Comparison of ENCODE assay signal across 12 cellular contexts in the genomic region with DNA sequence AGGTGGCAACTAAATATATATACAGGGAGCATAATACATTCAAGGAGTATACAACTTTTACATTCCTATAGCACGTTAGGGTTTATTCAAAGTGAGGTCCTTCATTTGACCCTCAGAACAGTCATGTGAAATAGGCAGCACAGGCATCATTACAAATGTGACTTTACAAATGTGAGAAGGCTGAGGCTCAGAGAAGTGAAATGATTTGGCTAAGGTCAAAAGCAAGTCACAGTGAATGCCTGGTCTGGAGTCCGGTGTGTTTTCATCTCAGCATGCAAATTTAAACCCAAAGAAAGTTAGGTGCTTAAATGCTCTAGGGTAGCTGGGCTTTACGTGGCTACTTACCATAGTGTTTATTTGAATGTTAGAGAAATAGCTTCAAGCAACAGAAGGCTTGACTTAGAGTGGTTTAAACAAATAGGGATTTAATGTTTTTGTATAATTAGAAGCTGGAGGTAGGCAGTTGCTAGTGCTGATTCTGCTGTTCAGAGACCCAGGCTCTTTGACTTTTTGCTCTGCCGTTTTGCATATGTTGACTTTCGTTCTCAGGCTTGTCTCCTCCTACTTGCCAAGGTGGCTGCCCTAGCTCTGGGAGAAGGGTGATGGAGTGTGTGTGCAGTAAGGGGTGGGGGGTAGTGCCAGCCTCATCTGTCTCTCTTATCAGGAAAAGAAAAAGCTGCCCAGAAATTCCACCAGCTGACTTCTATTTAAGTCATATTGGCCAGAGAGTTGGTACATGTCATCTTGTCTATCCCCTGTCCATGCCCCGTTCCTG.
DNase-seq lines count a peak whose midpoint lies in the region; ATAC-seq, FAIRE-seq and TF ChIP-seq lines count a peak whose summit lies in the region.
"Had no signal": no experiment of that assay in that cellular context is flagged by ENCODE, and none has a peak within 500 bp of the region (broad histone marks: within the 10 kb centered on the region; RNA-seq: fewer than 3 reads in every experiment).

No MANE protein-coding gene starts in this region.

- H3K4me1 Mint-ChIP-seq in activated naive CD4-positive, alpha-beta T cell treated with anti-CD3 and anti-CD28 coated beads for 36 hours (ENCODE audit: low read depth): peaks cover 68% of the 10 kb centered on the region
- H3K4me1 Mint-ChIP-seq in stimulated activated naive B cell treated with anti-CD40 and anti-IgM and Interleukin-4, amounts not matched to agents 10 μg/mL and 1 μg/mL and 100 μg/mL, for 72 hours: peaks cover 4 to 11% of the 10 kb centered on the region in 2 donors

- H2AFZ ChIP-seq in SK-N-SH (ENCODE audit: low read depth): no peak overlapping the region

- intact Hi-C loops in activated naive CD4-positive, alpha-beta T cell treated with anti-CD3 and anti-CD28 coated beads for 36 hours (cut with micrococcal nuclease): loop anchor here (5.0 to 10.0 kb wide), 2 partner anchors 39 to 589 kb away; no protein-coding TSS in a partner anchor

- no peaks in the 10 kb centered on the region for H3K27me3 ChIP-seq in SK-N-SH (ENCODE audit: insufficient read depth)

- DNase-seq in activated naive CD4-positive, alpha-beta T cell treated with anti-CD3 and anti-CD28 coated beads for 36 hours: peak; percentile 44
- no peak for DNase-seq in activated naive CD4-positive, alpha-beta T cell (lab: John Stamatoyannopoulos, UW)
- DNase-seq in coronary artery (ENCODE audit: low spot score): no peak
- DNase-seq in stimulated activated naive B cell treated with anti-CD40 and anti-IgM and Interleukin-4, amounts not matched to agents 10 μg/mL and 1 μg/mL and 100 μg/mL, for 72 hours: no peak
- DNase-seq in frontal cortex (ENCODE audit: low spot score in 2 of 2): no peak
- DNase-seq in SK-N-SH: no peak
- DNase-seq in occipital lobe (lab: John Stamatoyannopoulos, UW): no peak
- DNase-seq: caudate nucleus, left colon, nucleus accumbens had no signal

- no peaks in the 10 kb centered on the region for H3K9me2 ChIP-seq in SK-N-SH

- no peaks in the 10 kb centered on the region for H3K27me3 Mint-ChIP-seq in activated naive CD4-positive, alpha-beta T cell treated with anti-CD3 and anti-CD28 coated beads for 36 hours (ENCODE audit: low read depth)
- H3K27me3 Mint-ChIP-seq in stimulated activated naive B cell treated with anti-CD40 and anti-IgM and Interleukin-4, amounts not matched to agents 10 μg/mL and 1 μg/mL and 100 μg/mL, for 72 hours: peaks cover 5 to 14% of the 10 kb centered on the region in 2 donors

- TF ChIP-seq EP300 in SK-N-SH (IDR thresholded peaks at IDR 0.05; ENCODE audit: borderline replicate concordance in 1 of 2, low read depth in 1 of 2, low read length in 1 of 2): no peak

- no peaks in the 10 kb centered on the region for H4K20me1 ChIP-seq in SK-N-SH (ENCODE audit: insufficient read depth)

- WGBS in SK-N-SH (ENCODE audit: low lambda C conversion rate): 82% methylated on average over 6 of the region's 6 CpGs

- POLR2A ChIA-PET in SK-N-SH (lab: Yijun Ruan, JAX): no interaction called here

- H3K9ac ChIP-seq in SK-N-SH: no peak overlapping the region

- H3K9me3 ChIP-seq in SK-N-SH: no peaks in the 10 kb centered on the region

- TF ChIP-seq CTCF in coronary artery (IDR thresholded peaks at IDR 0.05): no peak
- TF ChIP-seq CTCF in SK-N-SH (IDR thresholded peaks at IDR 0.05): no peak

- peak overlapping the region; percentile 49 for H3K4me3 ChIP-seq in coronary artery
- H3K4me3 ChIP-seq in SK-N-SH (ENCODE audit: low read depth in 2 of 2, low read length in 1 of 2): no peak overlapping the region

- ATAC-seq in HG02852 (IDR thresholded peaks at IDR 0.05; ENCODE audit: unreplicated experiment): peak; percentile 45
- no peak for ATAC-seq in stimulated activated naive B cell treated with anti-CD40 and anti-IgM and Interleukin-4, amounts not matched to agents 10 μg/mL and 1 μg/mL and 100 μg/mL, for 72 hours (replicated peaks)
- ATAC-seq: left colon had no signal

- H3K36me3 ChIP-seq in SK-N-SH (replicated peaks in 1 of 2; ENCODE audit: control insufficient read depth in 1 of 2, insufficient read depth in 2 of 2, low read length in 1 of 2): peaks cover 0 to 4% of the 10 kb centered on the region in 2 experiments

- CTCF ChIA-PET in activated naive CD4-positive, alpha-beta T cell treated with anti-CD3 and anti-CD28 coated beads for 36 hours (lab: Charles Lee): interaction anchor here (0.9 to 2.0 kb wide), 8 partner anchors 9 to 82 kb away, joined by 3 to 7 read pairs (median 4); no protein-coding TSS in a partner anchor
- CTCF ChIA-PET in SK-N-SH (lab: Yijun Ruan, JAX): interaction anchor here (1.2 kb wide), 1 partner anchor 14 kb away, joined by 3 read pairs; no protein-coding TSS in a partner anchor

- H3K27ac ChIP-seq in coronary artery (peak overlapping the region in 1 of 2 donors; percentile 56), SK-N-SH (ENCODE audit: low read depth in 2 of 2, low read length in 1 of 2) (no peak overlapping the region)

- H3F3A ChIP-seq in SK-N-SH (replicated peaks; ENCODE audit: insufficient read depth): peaks cover 7% of the 10 kb centered on the region

- H3K9me3 Mint-ChIP-seq in activated naive CD4-positive, alpha-beta T cell treated with anti-CD3 and anti-CD28 coated beads for 36 hours: no peaks in the 10 kb centered on the region
- no peaks in the 10 kb centered on the region for H3K9me3 Mint-ChIP-seq in stimulated activated naive B cell treated with anti-CD40 and anti-IgM and Interleukin-4, amounts not matched to agents 10 μg/mL and 1 μg/mL and 100 μg/mL, for 72 hours

- peaks cover 17% of the 10 kb centered on the region; the same call in 1 of the 2 replicates for H3K79me2 ChIP-seq in SK-N-SH (ENCODE audit: insufficient read depth)

- H3K4me3 Mint-ChIP-seq in activated naive CD4-positive, alpha-beta T cell treated with anti-CD3 and anti-CD28 coated beads for 36 hours: peak overlapping the region; percentile 73
- no peak overlapping the region for H3K4me3 Mint-ChIP-seq in stimulated activated naive B cell treated with anti-CD40 and anti-IgM and Interleukin-4, amounts not matched to agents 10 μg/mL and 1 μg/mL and 100 μg/mL, for 72 hours

- no peak for FAIRE-seq in frontal cortex (lab: Jason Lieb, UNC)
- FAIRE-seq: urothelium cell line had no signal

- peak overlapping the region; percentile 81 for H3K27ac Mint-ChIP-seq in activated naive CD4-positive, alpha-beta T cell treated with anti-CD3 and anti-CD28 coated beads for 36 hours
- peak overlapping the region; percentile 1 for H3K27ac Mint-ChIP-seq in stimulated activated naive B cell treated with anti-CD40 and anti-IgM and Interleukin-4, amounts not matched to agents 10 μg/mL and 1 μg/mL and 100 μg/mL, for 72 hours

- TF ChIP-seq RAD21 in SK-N-SH (IDR thresholded peaks at IDR 0.05; ENCODE audit: low read length): no peak

- peaks cover 5 to 7% of the 10 kb centered on the region in 2 experiments; a peak in 3 of 4 replicates for H3K4me1 ChIP-seq in SK-N-SH (ENCODE audit: control insufficient read depth in 1 of 2, insufficient read depth in 2 of 2, low read depth in 1 of 2, low read length in 1 of 2)

- no peaks in the 10 kb centered on the region for H3K36me3 Mint-ChIP-seq in activated naive CD4-positive, alpha-beta T cell treated with anti-CD3 and anti-CD28 coated beads for 36 hours (ENCODE audit: low read depth)
- no peaks in the 10 kb centered on the region for H3K36me3 Mint-ChIP-seq in stimulated activated naive B cell treated with anti-CD40 and anti-IgM and Interleukin-4, amounts not matched to agents 10 μg/mL and 1 μg/mL and 100 μg/mL, for 72 hours

- H3K4me2 ChIP-seq in SK-N-SH: no peak overlapping the region

TF ChIP-seq in SK-N-SH, 30 proteins besides CTCF, POLR2A, EP300 and RAD21 (continues in another document):
- TF ChIP-seq, protein P1, sequence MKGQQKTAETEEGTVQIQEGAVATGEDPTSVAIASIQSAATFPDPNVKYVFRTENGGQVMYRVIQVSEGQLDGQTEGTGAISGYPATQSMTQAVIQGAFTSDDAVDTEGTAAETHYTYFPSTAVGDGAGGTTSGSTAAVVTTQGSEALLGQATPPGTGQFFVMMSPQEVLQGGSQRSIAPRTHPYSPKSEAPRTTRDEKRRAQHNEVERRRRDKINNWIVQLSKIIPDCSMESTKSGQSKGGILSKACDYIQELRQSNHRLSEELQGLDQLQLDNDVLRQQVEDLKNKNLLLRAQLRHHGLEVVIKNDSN (IDR thresholded peaks at IDR 0.05; ENCODE audit: borderline replicate concordance, low read depth): no peak
- TF ChIP-seq NFIC (IDR thresholded peaks at IDR 0.05; ENCODE audit: borderline replicate concordance): no peak
- TF ChIP-seq, protein P2, sequence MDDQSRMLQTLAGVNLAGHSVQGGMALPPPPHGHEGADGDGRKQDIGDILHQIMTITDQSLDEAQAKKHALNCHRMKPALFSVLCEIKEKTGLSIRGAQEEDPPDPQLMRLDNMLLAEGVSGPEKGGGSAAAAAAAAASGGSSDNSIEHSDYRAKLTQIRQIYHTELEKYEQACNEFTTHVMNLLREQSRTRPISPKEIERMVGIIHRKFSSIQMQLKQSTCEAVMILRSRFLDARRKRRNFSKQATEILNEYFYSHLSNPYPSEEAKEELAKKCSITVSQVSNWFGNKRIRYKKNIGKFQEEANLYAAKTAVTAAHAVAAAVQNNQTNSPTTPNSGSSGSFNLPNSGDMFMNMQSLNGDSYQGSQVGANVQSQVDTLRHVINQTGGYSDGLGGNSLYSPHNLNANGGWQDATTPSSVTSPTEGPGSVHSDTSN (IDR thresholded peaks at IDR 0.05): no peak
- no peak for TF ChIP-seq RXRA (IDR thresholded peaks at IDR 0.05; ENCODE audit: borderline replicate concordance, low read depth)
- no peak for TF ChIP-seq GATA2 (CRISPR knock-in tag; IDR thresholded peaks at IDR 0.05)
- no peak for TF ChIP-seq MXI1 (IDR thresholded peaks at IDR 0.05; ENCODE audit: low read depth, low read length)
- no peak for TF ChIP-seq FOXM1 (IDR thresholded peaks at IDR 0.05; ENCODE audit: low read depth)
- TF ChIP-seq RFX5 (IDR thresholded peaks at IDR 0.05; ENCODE audit: low read length): no peak
- TF ChIP-seq EZH2phosphoT487 (IDR thresholded peaks at IDR 0.05; ENCODE audit: borderline replicate concordance, low read depth): no peak
- TF ChIP-seq YY1 (IDR thresholded peaks at IDR 0.05; ENCODE audit: low read depth): no peak
- no peak for TF ChIP-seq MEF2A (IDR thresholded peaks at IDR 0.05; ENCODE audit: borderline replicate concordance, low read depth)
